ENCODE assay signal across 9 cellular contexts in genomic region chr6:53171605-53172467, GRCh38. TPM values are rescaled to one million over a fixed set of nuclear protein-coding genes. Genes with fewer than 3 reads are reported as not detected.
DNase-seq lines count a peak whose midpoint lies in the region; ATAC-seq, FAIRE-seq and TF ChIP-seq lines count a peak whose summit lies in the region.
"Had no signal": no experiment of that assay in that cellular context is flagged by ENCODE, and none has a peak within 500 bp of the region (broad histone marks: within the 10 kb centered on the region; RNA-seq: fewer than 3 reads in every experiment).

No MANE protein-coding gene starts in this region.

- peak; percentile 79 for DNase-seq in ELR (ENCODE audit: low read depth)
- peak; percentile 80 for DNase-seq in GM23338 (ENCODE audit: low spot score)
- peak; percentile 54 to 74 for DNase-seq in SHP77 (lab: John Stamatoyannopoulos, UW)
- peak; percentile 97 for DNase-seq in activated effector memory CD4-positive, alpha-beta T cell treated with anti-CD3 and anti-CD28 coated beads, Interleukin-2, amount 50 U/mL, for 16 hours
- peak; percentile 52 to 68 for DNase-seq in frontal cortex (ENCODE audit: low spot score in 2 of 2)
- DNase-seq in osteoblast (ENCODE audit: insufficient read length, low spot score, missing footprints): peak; percentile 66
- DNase-seq in thoracic aorta (ENCODE audit: low spot score): peak; percentile 63

- H3K4me2 ChIP-seq in GM23338: no peak overlapping the region
- no peak overlapping the region for H3K4me2 ChIP-seq in osteoblast (ENCODE audit: insufficient read depth, low read length)

- no peak overlapping the region for H3K27ac Mint-ChIP-seq in GM23338

- peak; percentile 100 for TF ChIP-seq CTCF in GM23338 (conservative IDR thresholded peaks at IDR 0.05; ENCODE audit: low read depth in 2 of 2)
- peak; percentile 100 for TF ChIP-seq CTCF in LNCAP (IDR thresholded peaks at IDR 0.05)
- TF ChIP-seq CTCF in osteoblast (IDR thresholded peaks at IDR 0.05; ENCODE audit: extremely low read depth, low read depth, low read length): peak; percentile 100
- peak; percentile 100 for TF ChIP-seq CTCF in thoracic aorta (IDR thresholded peaks at IDR 0.05)

- no peaks in the 10 kb centered on the region; the same call in 1 of the 2 replicates for H3F3A ChIP-seq in GM23338 (replicated peaks; ENCODE audit: low read depth)

- H4K20me1 ChIP-seq in GM23338 (replicated peaks; ENCODE audit: insufficient read depth) (no peaks in the 10 kb centered on the region), osteoblast (ENCODE audit: insufficient read depth, low read length) (no peaks in the 10 kb centered on the region)

- peak; percentile 23 for FAIRE-seq in frontal cortex (lab: Jason Lieb, UNC)

- no peak overlapping the region for H3K27ac ChIP-seq in GM23338 (ENCODE audit: low read depth)
- no peak overlapping the region for H3K27ac ChIP-seq in osteoblast (ENCODE audit: low read depth, low read length)
- no peak overlapping the region for H3K27ac ChIP-seq in thoracic aorta

- H2AFZ ChIP-seq in GM23338 (no peak overlapping the region; the same call in 1 of the 2 replicates), osteoblast (ENCODE audit: low read length) (no peak overlapping the region)

- H3K27me3 ChIP-seq in GM23338 (ENCODE audit: insufficient read depth) (no peaks in the 10 kb centered on the region), osteoblast (ENCODE audit: insufficient read depth, low read length) (no peaks in the 10 kb centered on the region), thoracic aorta (replicated peaks; ENCODE audit: insufficient read depth) (no peaks in the 10 kb centered on the region)

- H3K4me1 ChIP-seq in GM23338 (ENCODE audit: insufficient read depth) (peaks cover 4% of the 10 kb centered on the region; the same call in 1 of the 2 replicates), osteoblast (ENCODE audit: insufficient read depth, low read length) (peaks cover 18% of the 10 kb centered on the region), thoracic aorta (ENCODE audit: control insufficient read depth in 1 of 2, low read depth in 2 of 2) (no peaks in the 10 kb centered on the region)

- peaks cover 5% of the 10 kb centered on the region; the same call in 2 of the 3 replicates for H3K9me3 Mint-ChIP-seq in GM23338

- H3K9me3 ChIP-seq in osteoblast (ENCODE audit: low read depth, low read length) (no peaks in the 10 kb centered on the region), thoracic aorta (no peaks in the 10 kb centered on the region)

- H3K4me3 Mint-ChIP-seq in GM23338: no peak overlapping the region

- H3K4me1 Mint-ChIP-seq in GM23338: peaks cover 6% of the 10 kb centered on the region

- H3K79me2 ChIP-seq in GM23338 (replicated peaks; ENCODE audit: insufficient read depth): no peaks in the 10 kb centered on the region
- no peaks in the 10 kb centered on the region for H3K79me2 ChIP-seq in osteoblast (ENCODE audit: insufficient read depth, low read length)

- ATAC-seq in GM23338: peak; percentile 92
- peak; percentile 62 for ATAC-seq in thoracic aorta (ENCODE audit: insufficient number of reproducible peaks, low FRiP score, low read depth)

- H3K27me3 Mint-ChIP-seq in GM23338 (ENCODE audit: insufficient read depth, low read depth, poor library complexity): peaks cover 2% of the 10 kb centered on the region

- H3K36me3 Mint-ChIP-seq in GM23338 (ENCODE audit: low read depth): no peaks in the 10 kb centered on the region

- 0 out of 2 replicates have a peak, but pooled peaks cover 4% of the 10 kb centered on the region for H3K9me2 ChIP-seq in GM23338 (ENCODE audit: insufficient read depth)

- H3K36me3 ChIP-seq in GM23338 (ENCODE audit: insufficient read depth): no peaks in the 10 kb centered on the region
- no peaks in the 10 kb centered on the region for H3K36me3 ChIP-seq in osteoblast (ENCODE audit: insufficient read depth, low read length)
- H3K36me3 ChIP-seq in thoracic aorta: no peaks in the 10 kb centered on the region

- H3K4me3 ChIP-seq in GM23338 (no peak overlapping the region), osteoblast (ENCODE audit: insufficient read depth, low read length) (no peak overlapping the region), thoracic aorta (no peak overlapping the region)

TF ChIP-seq in GM23338, 12 proteins besides CTCF, POLR2A, EP300 and RAD21 (continues in another document):
- TF ChIP-seq ZNF462 (CRISPR knock-in tag; IDR thresholded peaks at IDR 0.05) (no peak), EZH2phosphoT487 (IDR thresholded peaks at IDR 0.05; ENCODE audit: unreplicated experiment) (no peak), ZNF331 (CRISPR knock-in tag; IDR thresholded peaks at IDR 0.05; ENCODE audit: low read depth) (no peak)
- TF ChIP-seq, protein P1, sequence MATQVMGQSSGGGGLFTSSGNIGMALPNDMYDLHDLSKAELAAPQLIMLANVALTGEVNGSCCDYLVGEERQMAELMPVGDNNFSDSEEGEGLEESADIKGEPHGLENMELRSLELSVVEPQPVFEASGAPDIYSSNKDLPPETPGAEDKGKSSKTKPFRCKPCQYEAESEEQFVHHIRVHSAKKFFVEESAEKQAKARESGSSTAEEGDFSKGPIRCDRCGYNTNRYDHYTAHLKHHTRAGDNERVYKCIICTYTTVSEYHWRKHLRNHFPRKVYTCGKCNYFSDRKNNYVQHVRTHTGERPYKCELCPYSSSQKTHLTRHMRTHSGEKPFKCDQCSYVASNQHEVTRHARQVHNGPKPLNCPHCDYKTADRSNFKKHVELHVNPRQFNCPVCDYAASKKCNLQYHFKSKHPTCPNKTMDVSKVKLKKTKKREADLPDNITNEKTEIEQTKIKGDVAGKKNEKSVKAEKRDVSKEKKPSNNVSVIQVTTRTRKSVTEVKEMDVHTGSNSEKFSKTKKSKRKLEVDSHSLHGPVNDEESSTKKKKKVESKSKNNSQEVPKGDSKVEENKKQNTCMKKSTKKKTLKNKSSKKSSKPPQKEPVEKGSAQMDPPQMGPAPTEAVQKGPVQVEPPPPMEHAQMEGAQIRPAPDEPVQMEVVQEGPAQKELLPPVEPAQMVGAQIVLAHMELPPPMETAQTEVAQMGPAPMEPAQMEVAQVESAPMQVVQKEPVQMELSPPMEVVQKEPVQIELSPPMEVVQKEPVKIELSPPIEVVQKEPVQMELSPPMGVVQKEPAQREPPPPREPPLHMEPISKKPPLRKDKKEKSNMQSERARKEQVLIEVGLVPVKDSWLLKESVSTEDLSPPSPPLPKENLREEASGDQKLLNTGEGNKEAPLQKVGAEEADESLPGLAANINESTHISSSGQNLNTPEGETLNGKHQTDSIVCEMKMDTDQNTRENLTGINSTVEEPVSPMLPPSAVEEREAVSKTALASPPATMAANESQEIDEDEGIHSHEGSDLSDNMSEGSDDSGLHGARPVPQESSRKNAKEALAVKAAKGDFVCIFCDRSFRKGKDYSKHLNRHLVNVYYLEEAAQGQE (IDR thresholded peaks at IDR 0.05; ENCODE audit: unreplicated experiment): no peak

RNA-seq across cellular contexts. Expression of gene GCM1, which starts 23.2 kb away (rescaled TPM):
- total RNA-seq in GM23338 (2014; rRNA removed; shearing (Covaris generic)): not detected in 2 replicates
- not detected in 2 replicates for polyA plus RNA-seq in GM23338 (2016; fragmentation: Nextera tagmentation; extraction: Ambion mirVana)
- total RNA-seq in frontal cortex: under 0.01 TPM
- not detected in 2 replicates for total RNA-seq in osteoblast
- total RNA-seq in thoracic aorta: not detected
- total RNA-seq: skeletal muscle tissue had no signal
